ENCODE assay signal across 8 cellular contexts in the genomic region with DNA sequence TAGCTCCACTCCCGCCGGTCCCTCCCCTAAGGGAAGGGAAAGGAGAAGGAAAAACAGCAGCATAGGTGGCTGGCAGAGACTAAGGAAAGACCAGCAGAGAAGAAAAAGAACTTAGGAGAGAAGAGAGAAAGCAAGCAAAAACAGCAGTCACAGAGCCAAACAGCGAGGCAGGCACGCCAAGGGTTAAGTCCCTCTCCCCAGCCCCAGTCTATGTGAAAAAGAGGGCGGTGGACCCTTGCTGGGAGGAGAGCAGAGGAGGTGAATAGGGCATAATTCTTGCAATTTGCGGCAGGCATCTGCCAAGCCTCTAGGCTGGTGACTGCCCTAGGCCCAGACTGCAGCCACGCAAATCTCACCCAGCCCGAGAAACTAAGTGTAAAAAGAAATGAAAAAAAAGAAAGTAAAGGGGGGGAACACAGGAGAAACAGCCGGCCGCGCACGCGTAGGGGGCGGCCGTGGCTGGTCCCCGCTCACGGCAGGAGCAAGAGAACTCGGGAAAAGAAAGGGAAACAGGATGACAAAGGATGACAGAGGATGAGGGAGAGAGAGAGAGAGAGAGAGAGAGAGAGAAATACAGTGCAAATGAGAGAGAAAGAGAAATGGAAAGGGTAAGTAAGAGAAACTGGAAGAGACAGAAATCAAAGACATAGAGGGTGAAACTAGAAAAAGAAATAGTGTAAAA. TPM values are rescaled to one million over a fixed set of nuclear protein-coding genes. Genes with fewer than 3 reads are reported as not detected.
A peak's percentile ranks its signal among the peaks of the same experiment; 100 is the strongest.
DNase-seq lines count a peak whose midpoint lies in the region; ATAC-seq and TF ChIP-seq lines count a peak whose summit lies in the region.

No MANE protein-coding gene starts in this region.

- DNase-seq in Daoy (ENCODE audit: low read depth) (peak; percentile 23), epithelial cell of esophagus (ENCODE audit: low read depth) (peak; percentile 9), trophoblast cell (no peak), NCI-H526 treated with DMSO at 0.1 percent for 48 hours (lab: John Stamatoyannopoulos, UW) (no peak), GM10266 (ENCODE audit: extremely low spot score) (no peak), PC-9 (no peak)

- no TSS peak for BruUV-seq in PC-9 (replicated peaks; lab: Mats Ljungman, UMichigan)

- H3K14ac ChIP-seq in trophoblast cell (ENCODE audit: low read length): peak overlapping the region; percentile 25

- peak overlapping the region; percentile 14 for H3K4me3 ChIP-seq in epithelial cell of esophagus (ENCODE audit: low read length)
- H3K4me3 ChIP-seq in trophoblast cell (ENCODE audit: low read depth, low read length): no peak overlapping the region
- no peak overlapping the region for H3K4me3 ChIP-seq in PC-9

- H3K27me3 Mint-ChIP-seq in T-helper 1 cell treated with Interleukin-12 subunit alpha and Interleukin-12 subunit beta and Interleukin-4 antibody, amounts not matched to agents 30 μg/mL and 1 μg/mL, for 36 hours (ENCODE audit: low read depth): peaks cover 6% of the 10 kb centered on the region

- peak overlapping the region; percentile 97 for H3K27ac Mint-ChIP-seq in T-helper 1 cell treated with Interleukin-12 subunit alpha and Interleukin-12 subunit beta and Interleukin-4 antibody, amounts not matched to agents 30 μg/mL and 1 μg/mL, for 36 hours

- H3K36me3 Mint-ChIP-seq in T-helper 1 cell treated with Interleukin-12 subunit alpha and Interleukin-12 subunit beta and Interleukin-4 antibody, amounts not matched to agents 30 μg/mL and 1 μg/mL, for 36 hours (ENCODE audit: low read depth): peaks cover 3% of the 10 kb centered on the region

- no peak overlapping the region for H2AFZ ChIP-seq in trophoblast cell (ENCODE audit: insufficient read depth, low read length, poor library complexity)
- no peak overlapping the region for H2AFZ ChIP-seq in PC-9

- peaks cover 42% of the 10 kb centered on the region for H3K4me1 Mint-ChIP-seq in T-helper 1 cell treated with Interleukin-12 subunit alpha and Interleukin-12 subunit beta and Interleukin-4 antibody, amounts not matched to agents 30 μg/mL and 1 μg/mL, for 36 hours (ENCODE audit: low read depth)

- H3K27ac ChIP-seq in trophoblast cell (ENCODE audit: low read depth, low read length) (peak overlapping the region; percentile 33), PC-9 (no peak overlapping the region)

- H3K4me2 ChIP-seq in trophoblast cell (ENCODE audit: low read length) (peak overlapping the region; percentile 57), PC-9 (no peak overlapping the region)

- peak overlapping the region; percentile 75 for H4K12ac ChIP-seq in trophoblast cell (ENCODE audit: low read depth, low read length)

- no peaks in the 10 kb centered on the region for H3K9me2 ChIP-seq in PC-9 (ENCODE audit: insufficient read depth)

- no peak overlapping the region for H4K91ac ChIP-seq in trophoblast cell (ENCODE audit: low read depth, low read length)

- H4K20me1 ChIP-seq in PC-9 (ENCODE audit: insufficient read depth): no peaks in the 10 kb centered on the region

- no peaks in the 10 kb centered on the region for H3K4me1 ChIP-seq in trophoblast cell (ENCODE audit: control insufficient read depth in 1 of 2, insufficient read depth in 2 of 2, low read length in 2 of 2)
- H3K4me1 ChIP-seq in PC-9 (replicated peaks; ENCODE audit: insufficient read depth): no peaks in the 10 kb centered on the region

- TF ChIP-seq CTCF in epithelial cell of esophagus (IDR thresholded peaks at IDR 0.05; ENCODE audit: insufficient read depth, low read depth, low read length, missing control alignments) (no peak), GM10266 (IDR thresholded peaks at IDR 0.05; ENCODE audit: control insufficient read depth, insufficient read depth, low read depth, missing control alignments) (no peak), PC-9 (conservative IDR thresholded peaks at IDR 0.05) (no peak)

- H3K36me3 ChIP-seq in trophoblast cell (ENCODE audit: control insufficient read depth in 1 of 2, insufficient read depth in 2 of 2, low read length in 2 of 2) (no peaks in the 10 kb centered on the region), PC-9 (ENCODE audit: low read depth) (no peaks in the 10 kb centered on the region)

- H2BK12ac ChIP-seq in trophoblast cell (ENCODE audit: low read length): no peak overlapping the region

- no CpG with 5 or more reads among the region's 18 CpGs for WGBS in trophoblast cell (ENCODE audit: extremely low coverage, insufficient coverage, insufficient read length)

- H3K27me3 ChIP-seq in trophoblast cell (ENCODE audit: insufficient read depth, low read length) (no peaks in the 10 kb centered on the region), PC-9 (ENCODE audit: insufficient read depth, low read depth) (peaks cover 4% of the 10 kb centered on the region; the same call in 1 of the 2 replicates)

- H2BK120ac ChIP-seq in trophoblast cell (ENCODE audit: insufficient read depth, low read length, poor library complexity): peak overlapping the region; percentile 60

- no peak overlapping the region for H3K4ac ChIP-seq in trophoblast cell (ENCODE audit: low read depth, low read length)

- H3K9me3 Mint-ChIP-seq in T-helper 1 cell treated with Interleukin-12 subunit alpha and Interleukin-12 subunit beta and Interleukin-4 antibody, amounts not matched to agents 30 μg/mL and 1 μg/mL, for 36 hours: no peaks in the 10 kb centered on the region

- H3K9me3 ChIP-seq in trophoblast cell (ENCODE audit: insufficient read depth, low read depth, low read length) (no peaks in the 10 kb centered on the region), PC-9 (ENCODE audit: insufficient read depth, low read depth) (no peaks in the 10 kb centered on the region)

- peak overlapping the region; percentile 48 for H4K8ac ChIP-seq in trophoblast cell (ENCODE audit: low read depth, low read length)

- peaks cover 2% of the 10 kb centered on the region for H3K79me1 ChIP-seq in trophoblast cell (ENCODE audit: low read length)

- H3K79me2 ChIP-seq in trophoblast cell (ENCODE audit: control insufficient read depth, insufficient read depth, low read length, poor library complexity): no peaks in the 10 kb centered on the region
- no peaks in the 10 kb centered on the region for H3K79me2 ChIP-seq in PC-9 (ENCODE audit: low read depth)

- POLR2A ChIA-PET in PC-9 (lab: Charles Lee; ENCODE audit: unreplicated experiment): no interaction called here

- no peak overlapping the region for H3K23ac ChIP-seq in trophoblast cell (ENCODE audit: low read length)

- H2AK5ac ChIP-seq in trophoblast cell (ENCODE audit: low read length): no peak overlapping the region

- peak; percentile 52 for ATAC-seq in GM21786 (IDR thresholded peaks at IDR 0.05; ENCODE audit: unreplicated experiment)

- no peaks in the 10 kb centered on the region for H3F3A ChIP-seq in PC-9 (ENCODE audit: insufficient read depth, low read depth)

- no peak overlapping the region for H2BK5ac ChIP-seq in trophoblast cell (ENCODE audit: low read depth, low read length, poor library complexity)

- H3K4me3 Mint-ChIP-seq in T-helper 1 cell treated with Interleukin-12 subunit alpha and Interleukin-12 subunit beta and Interleukin-4 antibody, amounts not matched to agents 30 μg/mL and 1 μg/mL, for 36 hours: peak overlapping the region; percentile 78

- CTCF ChIA-PET in PC-9 (lab: Charles Lee): no interaction called here

- no peak overlapping the region for H3K18ac ChIP-seq in trophoblast cell (ENCODE audit: low read length)

- intact Hi-C loops in PC-9 (cut with micrococcal nuclease; ENCODE audit: unreplicated experiment): no loop called here

- no peak overlapping the region for H3K9ac ChIP-seq in trophoblast cell (ENCODE audit: low read length)

RNA-seq across cellular contexts. Expression of gene MAGEA9, which starts 48.6 kb away (rescaled TPM):
- total RNA-seq in Daoy (2014; rRNA removed; shearing (Covaris generic)): not detected in 2 replicates
- not detected in 2 replicates for polyA plus RNA-seq in trophoblast cell (2013)
- not detected in 2 replicates for total RNA-seq in PC-9 (2021)

RNA-seq across cellular contexts. Expression of gene MAGEA8, which starts 50.6 kb away (rescaled TPM):
- total RNA-seq in Daoy (2014; rRNA removed; shearing (Covaris generic)): not detected in 2 replicates
- polyA plus RNA-seq in trophoblast cell (2013): not detected in 2 replicates
- not detected in 2 replicates for total RNA-seq in PC-9 (2021)

RNA-seq across cellular contexts. Expression of gene HSFX1, which starts 56.5 kb away (rescaled TPM):
- total RNA-seq in Daoy (2014; rRNA removed; shearing (Covaris generic)): 0.17 and 1.3 TPM in 2 replicates
- polyA plus RNA-seq in trophoblast cell (2013): 0.06 and 0.22 TPM in 2 replicates
- total RNA-seq in PC-9 (2021): 2.4 and 3.0 TPM in 2 replicates

Comparison
In these comparisons a context has a peak if more than half of its experiments do, and no peak if none do; other contexts are left out.
1. DNase-seq: peak in Daoy (single experiment) and epithelial cell of esophagus (single experiment); none in trophoblast cell (0 of 2), NCI-H526 treated with DMSO at 0.1 percent for 48 hours (single experiment), GM10266 (single experiment) and PC-9 (0 of 2).